In genomic region chr9:134726722-134727034, GRCh38 we compare ENCODE assay signal across 1 cellular context.
TF ChIP-seq lines count a peak whose summit lies in the region.

No MANE protein-coding gene starts in this region.

TF ChIP-seq in GM12878, 131 proteins besides CTCF, POLR2A, EP300 and RAD21 (continued from another document):
- TF ChIP-seq PRDM15 (CRISPR knock-in tag; IDR thresholded peaks at IDR 0.05) (no peak), CUX1 (IDR thresholded peaks at IDR 0.05; ENCODE audit: insufficient replicate concordance, low read depth, low read length) (no peak)
TF ChIP-seq in GM12878: peak in this region for 1.
